8 cellular contexts compared by ENCODE assay signal in genomic region chr11:11842426-11843008, GRCh38. TPM values are rescaled to one million over a fixed set of nuclear protein-coding genes. Genes with fewer than 3 reads are reported as not detected.
DNase-seq lines count a peak whose midpoint lies in the region; ATAC-seq and TF ChIP-seq lines count a peak whose summit lies in the region.

No MANE protein-coding gene starts in this region.

- no peak for TF ChIP-seq CTCF in hepatocyte (IDR thresholded peaks at IDR 0.05; ENCODE audit: poor library complexity)

- peak overlapping the region; percentile 98 for H3K9ac ChIP-seq in skeletal muscle satellite cell (ENCODE audit: low read depth, low read length)

- H3K4me3 ChIP-seq in SJCRH30 = peak overlapping the region; percentile 94
- peak overlapping the region; percentile 89 for H3K4me3 ChIP-seq in hepatocyte
- peak overlapping the region; percentile 83 for H3K4me3 ChIP-seq in skeletal muscle satellite cell (ENCODE audit: low read length)

- H3K27ac ChIP-seq in SJCRH30 (peak overlapping the region; percentile 95), hepatocyte (peak overlapping the region; percentile 100)

- peaks cover 3% of the 10 kb centered on the region for H3K9me2 ChIP-seq in hepatocyte (replicated peaks; ENCODE audit: insufficient read depth)

- DNase-seq in EH (ENCODE audit: low read depth) (peak; percentile 86), HuH-7.5 (ENCODE audit: low spot score) (peak; percentile 36), SJCRH30 (peak; percentile 79 to 88), amniotic stem cell (lab: John Stamatoyannopoulos, UW) (peak; percentile 66), hepatocyte (ENCODE audit: low spot score) (peak; percentile 82), D341Med (ENCODE audit: low spot score) (no peak)

- peak overlapping the region; percentile 94 for H2AFZ ChIP-seq in hepatocyte

- peak; percentile 44 for ATAC-seq in GM21529 (IDR thresholded peaks at IDR 0.05; ENCODE audit: unreplicated experiment)

- peak overlapping the region; percentile 89 for H3K4me2 ChIP-seq in hepatocyte
- peak overlapping the region; percentile 83 for H3K4me2 ChIP-seq in skeletal muscle satellite cell (ENCODE audit: low read length)

- no peaks in the 10 kb centered on the region for H3K27me3 ChIP-seq in SJCRH30
- H3K27me3 ChIP-seq in hepatocyte = no peaks in the 10 kb centered on the region
- H3K27me3 ChIP-seq in skeletal muscle satellite cell (ENCODE audit: control insufficient read depth, insufficient read depth, low read length) = no peaks in the 10 kb centered on the region

- no peaks in the 10 kb centered on the region for H3K9me3 ChIP-seq in SJCRH30 (replicated peaks)
- no peaks in the 10 kb centered on the region for H3K9me3 ChIP-seq in hepatocyte (ENCODE audit: low read depth)
- H3K9me3 ChIP-seq in skeletal muscle satellite cell (replicated peaks; ENCODE audit: low read length) = no peaks in the 10 kb centered on the region

- H3K79me2 ChIP-seq in hepatocyte = peaks cover 56% of the 10 kb centered on the region

- under 1% methylated on average over 17 of the region's 17 CpGs for WGBS in hepatocyte (ENCODE audit: low lambda C conversion rate, missing lambda C conversion rate)

- H3K4me1 ChIP-seq in SJCRH30 (peaks cover 11% of the 10 kb centered on the region; the same call in 1 of the 2 replicates), hepatocyte (ENCODE audit: insufficient read depth) (peaks cover 41% of the 10 kb centered on the region), skeletal muscle satellite cell (ENCODE audit: control insufficient read depth, insufficient read depth, low read length) (peaks cover 25% of the 10 kb centered on the region)

- peaks cover 42% of the 10 kb centered on the region for H4K20me1 ChIP-seq in hepatocyte (ENCODE audit: insufficient read depth, poor library complexity, severe bottlenecking)

- H3K36me3 ChIP-seq in SJCRH30 (no peaks in the 10 kb centered on the region), hepatocyte (replicated peaks; ENCODE audit: insufficient read depth, low read depth) (no peaks in the 10 kb centered on the region), skeletal muscle satellite cell (ENCODE audit: insufficient read depth, low read length) (no peaks in the 10 kb centered on the region)

RNA-seq across cellular contexts. Expression of gene USP47, which starts 0.7 kb away (rescaled TPM):
- 82.1 and 98.7 TPM in 2 replicates for total RNA-seq in SJCRH30 (2014; rRNA removed; shearing (Covaris generic))
- total RNA-seq in hepatocyte = 76.9 and 81.6 TPM in 2 replicates
- polyA plus RNA-seq in hepatocyte = 34.0 and 37.8 TPM in 2 replicates
- 37.1 and 39.3 TPM in 2 replicates for total RNA-seq in skeletal muscle satellite cell (2012; rRNA removed)
